ENCODE assay signal across 18 cellular contexts in the genomic region with DNA sequence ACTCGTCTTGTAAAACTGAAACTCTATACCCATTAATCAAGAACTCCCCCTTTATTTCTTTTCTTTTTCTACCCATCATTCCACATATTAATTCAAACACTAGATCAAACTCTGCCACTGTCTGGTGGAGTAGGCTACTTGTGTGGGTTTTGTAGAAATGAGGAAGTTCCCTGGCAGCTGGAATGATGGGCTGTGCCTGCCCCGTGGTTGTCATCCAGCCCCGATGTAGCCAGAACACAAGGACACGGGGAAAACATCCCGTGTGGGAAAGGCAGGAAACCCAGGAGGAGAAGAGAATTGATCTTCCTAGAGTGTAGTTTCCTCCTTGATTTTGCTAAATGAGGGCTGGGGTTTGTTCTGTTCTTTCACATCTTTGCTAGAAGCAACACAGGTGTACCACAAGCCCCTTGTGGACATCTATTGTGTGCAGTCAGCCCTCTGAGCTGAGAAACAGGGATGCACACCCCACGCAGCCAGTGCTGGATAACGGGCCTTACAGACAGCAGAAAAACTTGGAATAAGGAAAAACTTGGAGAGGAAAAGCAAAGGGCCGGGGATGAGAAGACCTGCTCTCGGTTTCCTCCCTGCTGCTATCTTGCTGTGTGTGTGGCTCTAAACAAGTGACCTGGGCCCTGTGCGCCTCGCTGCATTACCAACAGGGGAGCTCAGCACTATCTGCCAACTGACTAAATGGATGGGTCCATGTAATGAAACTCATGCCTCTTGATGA.
DNase-seq lines count a peak whose midpoint lies in the region; ATAC-seq and TF ChIP-seq lines count a peak whose summit lies in the region.
"Had no signal": no experiment of that assay in that cellular context is flagged by ENCODE, and none has a peak within 500 bp of the region (broad histone marks: within the 10 kb centered on the region; RNA-seq: fewer than 3 reads in every experiment).

No MANE protein-coding gene starts in this region.

- H3K4me2 ChIP-seq in OCI-LY7 (ENCODE audit: low read length) = peak overlapping the region; percentile 72

- no TSS peak for BruUV-seq in OCI-LY7 (replicated peaks; lab: Mats Ljungman, UMichigan)

- H3K27ac ChIP-seq in OCI-LY7 (ENCODE audit: low read depth, low read length, poor library complexity, severe bottlenecking) (peak overlapping the region; percentile 63), cingulate gyrus (ENCODE audit: low read depth, low read length) (peak overlapping the region; percentile 39), stomach (peak overlapping the region; percentile 9 to 48 (median 13))
- H3K27ac ChIP-seq: GM23248, tibial artery had no signal

- CTCF ChIA-PET in OCI-LY7 (lab: Charles Lee; ENCODE audit: unreplicated experiment) = interaction anchor here (0.8 to 0.9 kb wide), 2 partner anchors 16 to 574 kb away, joined by 3 read pairs; no protein-coding TSS in a partner anchor

- no peaks in the 10 kb centered on the region for H3K79me2 ChIP-seq in OCI-LY7 (ENCODE audit: insufficient read depth, low read depth, low read length)

- no peaks in the 10 kb centered on the region for H3K9me3 Mint-ChIP-seq in activated CD4-positive, alpha-beta T cell treated with anti-CD3 and anti-CD28 coated beads, Interleukin-2, amount 10 ng/mL, durations not matched to agents 24 days and 14 days

- no peaks in the 10 kb centered on the region for H3K27me3 Mint-ChIP-seq in activated CD4-positive, alpha-beta T cell treated with anti-CD3 and anti-CD28 coated beads, Interleukin-2, amount 10 ng/mL, durations not matched to agents 24 days and 14 days

- ATAC-seq in HG03457 (IDR thresholded peaks at IDR 0.05; ENCODE audit: unreplicated experiment) = no peak
- no peak for ATAC-seq in GM19452 (IDR thresholded peaks at IDR 0.05; ENCODE audit: unreplicated experiment)
- ATAC-seq: Right ventricle myocardium inferior had no signal

- H3K4me3 ChIP-seq in OCI-LY7 (ENCODE audit: low read depth, low read length, poor library complexity, severe bottlenecking) (peak overlapping the region; percentile 46), stomach (no peak overlapping the region)
- H3K4me3 ChIP-seq: esophagus squamous epithelium, GM23248, tibial artery had no signal

- peak; percentile 69 for DNase-seq in activated CD4-positive, alpha-beta T cell treated with anti-CD3 and anti-CD28 coated beads, Interleukin-2, amount 10 ng/mL, durations not matched to agents 24 days and 14 days
- no peak for DNase-seq in activated CD4-positive, alpha-beta T cell treated with anti-CD3 and anti-CD28 coated beads, Interleukin-2, amount 50 U/mL, for 48 hours
- DNase-seq in OCI-LY7 (ENCODE audit: low spot score) (peak; percentile 54), stomach (no peak), NCI-H187 treated with DMSO at 0.1 percent for 48 hours (lab: John Stamatoyannopoulos, UW) (no peak)
- DNase-seq: activated CD4-positive, CD25-positive, alpha-beta regulatory T cell; cerebellar nuclear complex; DMS53; esophagus squamous epithelium; GM23248; hypothalamus; NCI-H1417 treated with DMSO at 0.1 percent for 48 hours; NCI-H526; tibial artery had no signal

- H3K4me1 ChIP-seq in OCI-LY7 (ENCODE audit: insufficient read depth, low read length, poor library complexity, severe bottlenecking) (peaks cover 73% of the 10 kb centered on the region), stomach (peaks cover 4 to 15% (median 12%) of the 10 kb centered on the region in 4 donors)
- H3K4me1 ChIP-seq: esophagus squamous epithelium, tibial artery had no signal

- no peaks in the 10 kb centered on the region; the same call in 1 of the 2 replicates for H3K36me3 ChIP-seq in OCI-LY7 (ENCODE audit: insufficient read depth, low read length)
- no peaks in the 10 kb centered on the region for H3K36me3 ChIP-seq in stomach
- H3K36me3 ChIP-seq: esophagus squamous epithelium, tibial artery had no signal

- H3K4me3 Mint-ChIP-seq in activated CD4-positive, alpha-beta T cell treated with anti-CD3 and anti-CD28 coated beads, Interleukin-2, amount 10 ng/mL, durations not matched to agents 24 days and 14 days = peak overlapping the region; percentile 72

- intact Hi-C loops in activated CD4-positive, alpha-beta T cell treated with anti-CD3 and anti-CD28 coated beads, Interleukin-2, amount 10 ng/mL, durations not matched to agents 24 days and 14 days (cut with micrococcal nuclease) = loop anchor here (2.0 to 10.0 kb wide), 3 partner anchors 49 to 1139 kb away; no protein-coding TSS in a partner anchor
- intact Hi-C loops in OCI-LY7 (cut with micrococcal nuclease; ENCODE audit: unreplicated experiment) (loop anchor here (2.0 kb wide), 1 partner anchor 87 kb away; no protein-coding TSS in a partner anchor), stomach (cut with DNase I; ENCODE audit: low total_unique reads) (no loop called here)

- TF ChIP-seq EP300 in stomach (IDR thresholded peaks at IDR 0.05) = no peak

- peak; percentile 45 for TF ChIP-seq CTCF in OCI-LY7 (conservative IDR thresholded peaks at IDR 0.05; ENCODE audit: low read length)
- TF ChIP-seq CTCF in stomach (IDR thresholded peaks at IDR 0.05) = no peak

- POLR2A ChIA-PET in OCI-LY7 (lab: Charles Lee) = interaction anchor here (0.6 to 1.6 kb wide), 7 partner anchors 9 to 553 kb away, joined by 3 to 6 read pairs (median 3); no protein-coding TSS in a partner anchor

- WGBS in stomach, 5 donors = 72 to 84% (median 83%) methylated on average over 11 of the region's 11 CpGs

- peak overlapping the region; percentile 96 for H2AFZ ChIP-seq in OCI-LY7 (ENCODE audit: low read length)
- H2AFZ ChIP-seq: GM23248 had no signal

- H3K27ac Mint-ChIP-seq in activated CD4-positive, alpha-beta T cell treated with anti-CD3 and anti-CD28 coated beads, Interleukin-2, amount 10 ng/mL, durations not matched to agents 24 days and 14 days = peak overlapping the region; percentile 78

- no peaks in the 10 kb centered on the region for H3K9me2 ChIP-seq in OCI-LY7 (ENCODE audit: insufficient read depth, low read length)

- peaks cover 74% of the 10 kb centered on the region for H3K4me1 Mint-ChIP-seq in activated CD4-positive, alpha-beta T cell treated with anti-CD3 and anti-CD28 coated beads, Interleukin-2, amount 10 ng/mL, durations not matched to agents 24 days and 14 days

- peaks cover 20% of the 10 kb centered on the region for H3K36me3 Mint-ChIP-seq in activated CD4-positive, alpha-beta T cell treated with anti-CD3 and anti-CD28 coated beads, Interleukin-2, amount 10 ng/mL, durations not matched to agents 24 days and 14 days (ENCODE audit: low read depth)

- no peak for TF ChIP-seq POLR2A in stomach (IDR thresholded peaks at IDR 0.05)

- no peaks in the 10 kb centered on the region for H4K20me1 ChIP-seq in OCI-LY7 (ENCODE audit: insufficient read depth, low read length)

- H3K9me3 ChIP-seq in OCI-LY7 (ENCODE audit: low read length) (no peaks in the 10 kb centered on the region), stomach (no peaks in the 10 kb centered on the region)
- H3K9me3 ChIP-seq: esophagus squamous epithelium, tibial artery had no signal

- H3K27me3 ChIP-seq in stomach = no peaks in the 10 kb centered on the region

Comparison
In these comparisons a context has a peak if more than half of its experiments do, and no peak if none do; other contexts are left out.
1. DNase-seq: peak in activated CD4-positive, alpha-beta T cell treated with anti-CD3 and anti-CD28 coated beads, Interleukin-2, amount 10 ng/mL, durations not matched to agents 24 days and 14 days (single experiment) and OCI-LY7 (single experiment); none in activated CD4-positive, alpha-beta T cell treated with anti-CD3 and anti-CD28 coated beads, Interleukin-2, amount 50 U/mL, for 48 hours (0 of 2), stomach (single experiment) and NCI-H187 treated with DMSO at 0.1 percent for 48 hours (single experiment).
2. H3K27ac ChIP-seq: peak in every context shown above with its lines; median percentile 63 in OCI-LY7; 39 in cingulate gyrus; 13 in stomach.